In genomic region chr10:104580774-104581675, GRCh38 we compare ENCODE assay signal across 8 cellular contexts.
DNase-seq lines count a peak whose midpoint lies in the region; ATAC-seq and TF ChIP-seq lines count a peak whose summit lies in the region.

No MANE protein-coding gene starts in this region.

- H3K27ac ChIP-seq in 22Rv1 (no peak overlapping the region), dorsolateral prefrontal cortex (peak overlapping the region in 6 of 59 donors; percentile 3 to 38 (median 21)), lung (ENCODE audit: low read depth in 1 of 2, low read length in 1 of 2) (no peak overlapping the region)

- peaks cover 0 to 2% of the 10 kb centered on the region in 2 donors for H3K9me3 ChIP-seq in lung (ENCODE audit: control insufficient read depth in 2 of 2, insufficient read depth in 1 of 2, low read length in 1 of 2)

- DNase-seq in GM13977 (ENCODE audit: low spot score) (peak; percentile 66), NCI-H345 (lab: John Stamatoyannopoulos, UW) (peak; percentile 70), dorsolateral prefrontal cortex (peak in 9 of 10 donors; percentile 49 to 86 (median 75)), lung (ENCODE audit: low spot score) (peak; percentile 74)
- DNase-seq in activated CD4-positive, alpha-beta T cell treated with anti-CD3 and anti-CD28 coated beads, Interleukin-2, amount 50 U/mL, for 24 hours (ENCODE audit: low read depth in 1 of 2, low spot score in 1 of 2): peak; percentile 53 to 71
- peak; percentile 31 for DNase-seq in stimulated activated CD8-positive, alpha-beta memory T cell treated with anti-CD3 and anti-CD28 coated beads, Interleukin-12 subunit alpha, Interleukin-12 subunit beta, amount 100 ng/mL, for 4 hours (ENCODE audit: low read depth)

- H3K36me3 ChIP-seq in lung (ENCODE audit: control insufficient read depth in 2 of 2, insufficient read depth in 2 of 2, low read length in 2 of 2): no peaks in the 10 kb centered on the region

- 42 to 44% methylated on average over 20 of the region's 20 CpGs for WGBS in lung, 2 donors

- TF ChIP-seq CTCF in 22Rv1 (IDR thresholded peaks at IDR 0.05) (peak; percentile 89), GM13977 (IDR thresholded peaks at IDR 0.05; ENCODE audit: extremely low read depth, insufficient read depth, missing control alignments) (peak; percentile 89), dorsolateral prefrontal cortex (IDR thresholded peaks at IDR 0.05 in 54 of 56, conservative IDR thresholded peaks at IDR 0.05 in 2 of 56; ENCODE audit: low read depth in 1 of 56, partially characterized antibody in 56 of 56) (peak; percentile 51 to 92 (median 86)), lung (IDR thresholded peaks at IDR 0.05; ENCODE audit: control extremely low read depth, extremely low read depth) (peak; percentile 64)

- intact Hi-C loops in dorsolateral prefrontal cortex (cut with DNase I): loop anchor here in 1 of 2 donors (2.0 kb wide), 1 partner anchor 62 kb away; no protein-coding TSS in a partner anchor

- H3K4me3 ChIP-seq in dorsolateral prefrontal cortex: peak overlapping the region in 20 of 59 donors; percentile 4 to 39 (median 19)
- H3K4me3 ChIP-seq in lung: no peak overlapping the region

- no peaks in the 10 kb centered on the region for H3K4me1 ChIP-seq in lung (ENCODE audit: control insufficient read depth in 2 of 2, insufficient read depth in 2 of 2, low read length in 2 of 2)

- in situ Hi-C loops in GM13977 (cut with MboI; ENCODE audit: low pct_unique_long_range_greater_than_20kb, low sequenced_read_pairs, unreplicated experiment): no loop called here

- peak; percentile 86 for ATAC-seq in HG03095 (IDR thresholded peaks at IDR 0.05; ENCODE audit: unreplicated experiment)
- peak; percentile 63 for ATAC-seq in lung (ENCODE audit: insufficient read depth, low FRiP score)

- peaks cover 0 to 26% (median 0%) of the 10 kb centered on the region in 45 donors for H3K27me3 ChIP-seq in dorsolateral prefrontal cortex
- no peaks in the 10 kb centered on the region for H3K27me3 ChIP-seq in lung (ENCODE audit: control insufficient read depth, insufficient read depth)
